In the genomic region with DNA sequence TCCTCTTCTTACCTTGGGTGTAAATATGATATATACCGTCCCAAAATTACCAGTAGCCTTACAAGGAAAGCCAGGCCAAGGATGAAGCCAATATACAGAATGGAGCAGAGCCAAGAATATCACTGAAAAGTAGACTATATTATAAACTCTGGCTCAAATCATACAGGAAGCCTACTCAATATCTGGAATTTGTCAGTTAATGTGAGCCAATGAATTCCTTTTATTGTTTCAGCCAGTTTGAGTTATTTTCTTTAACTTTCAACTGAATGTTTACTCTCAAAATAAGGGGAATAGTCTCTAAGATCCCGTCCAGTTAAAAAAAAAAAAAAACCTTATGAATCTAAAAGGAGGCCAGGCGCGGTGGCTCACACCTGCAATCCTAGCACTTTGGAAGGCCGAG, we compare ENCODE assay signal across 28 cellular contexts.
"Had no signal": no experiment of that assay in that cellular context is flagged by ENCODE, and none has a peak within 500 bp of the region (broad histone marks: within the 10 kb centered on the region; RNA-seq: fewer than 3 reads in every experiment).

No MANE protein-coding gene starts in this region.

- H3K36me3 Mint-ChIP-seq: brain, natural killer cell, neural progenitor cell had no signal

- H3K27me3 ChIP-seq: cardiac muscle cell, esophagus muscularis mucosa, neural progenitor cell, thyroid gland, upper lobe of right lung had no signal

- H3K4me1 ChIP-seq: esophagus muscularis mucosa, lower lobe of right lung, parathyroid adenoma, thyroid gland, upper lobe of right lung had no signal

- H3K4me3 Mint-ChIP-seq: activated naive CD8-positive, alpha-beta T cell; brain; natural killer cell; neural progenitor cell; stimulated activated naive CD8-positive, alpha-beta T cell treated with anti-CD3 and anti-CD28 coated beads, Interleukin-15, amount 100 ng/mL, for 72 hours; T-helper 1 cell treated with Interleukin-12 subunit alpha and Interleukin-12 subunit beta and Interleukin-4 antibody, amounts not matched to agents 30 μg/mL and 1 μg/mL, for 36 hours had no signal

- DNase-seq: activated CD4-positive, alpha-beta T cell treated with anti-CD3 and anti-CD28 coated beads for 48 hours; activated CD4-positive, alpha-beta T cell treated with anti-CD3 and anti-CD28 coated beads, Interleukin-2, amount 50 U/mL, for 48 hours; activated CD8-positive, alpha-beta memory T cell treated with anti-CD3 and anti-CD28 coated beads for 24 hours; activated effector memory CD4-positive, alpha-beta T cell treated with Interleukin-2 at 50 U/mL for 16 hours; activated naive CD4-positive, alpha-beta T cell treated with Interleukin-2 at 50 U/mL for 16 hours; anterior cingulate cortex; cerebellar nuclear complex; cortex of kidney; kidney glomerular epithelial cell; lower lobe of right lung; natural killer cell; occipital lobe; stimulated activated CD4-positive, alpha-beta T cell treated with anti-CD3 and anti-CD28 coated beads, Interleukin-12 subunit alpha, Interleukin-12 subunit beta, amount 100 ng/mL, for 4 hours; stimulated activated CD4-positive, alpha-beta T cell treated with anti-CD3 and anti-CD28 coated beads, Interleukin-4, amount 100 ng/mL, for 1 hour; stimulated activated naive CD8-positive, alpha-beta T cell treated with anti-CD3 and anti-CD28 coated beads, Interleukin-15, amount 100 ng/mL, for 72 hours; substantia nigra; T-helper 9 cell; thyroid gland; upper lobe of right lung had no signal

- H3K9ac ChIP-seq: neural progenitor cell, parathyroid adenoma had no signal

- H3K9me3 ChIP-seq: esophagus muscularis mucosa, lower lobe of right lung, thyroid gland, upper lobe of right lung had no signal

- H3K4me2 ChIP-seq: neural progenitor cell had no signal

- H3K4me3 ChIP-seq: cardiac muscle cell, esophagus muscularis mucosa, lower lobe of right lung, neural progenitor cell, skin epidermis, thyroid gland, upper lobe of right lung had no signal

- H3K79me2 ChIP-seq: parathyroid adenoma had no signal

- H3K36me3 ChIP-seq: cardiac muscle cell, esophagus muscularis mucosa, lower lobe of right lung, neural progenitor cell, thyroid gland, upper lobe of right lung had no signal

- H2AFZ ChIP-seq: neural progenitor cell, parathyroid adenoma had no signal

- H3K4me1 Mint-ChIP-seq: natural killer cell; neural progenitor cell; stimulated activated naive CD8-positive, alpha-beta T cell treated with anti-CD3 and anti-CD28 coated beads, Interleukin-15, amount 100 ng/mL, for 72 hours had no signal

- H3K9me3 Mint-ChIP-seq: brain; natural killer cell; neural progenitor cell; stimulated activated naive CD8-positive, alpha-beta T cell treated with anti-CD3 and anti-CD28 coated beads, Interleukin-15, amount 100 ng/mL, for 72 hours; T-helper 1 cell treated with Interleukin-12 subunit alpha and Interleukin-12 subunit beta and Interleukin-4 antibody, amounts not matched to agents 30 μg/mL and 1 μg/mL, for 36 hours had no signal

- H3K27ac ChIP-seq: cardiac muscle cell, esophagus muscularis mucosa, lower lobe of right lung, neural progenitor cell, parathyroid adenoma, skin epidermis, thyroid gland, upper lobe of right lung, VCaP had no signal

- H3K27ac Mint-ChIP-seq: activated naive CD8-positive, alpha-beta T cell; brain; natural killer cell; neural progenitor cell; stimulated activated naive CD8-positive, alpha-beta T cell treated with anti-CD3 and anti-CD28 coated beads, Interleukin-15, amount 100 ng/mL, for 72 hours; T-helper 1 cell treated with Interleukin-12 subunit alpha and Interleukin-12 subunit beta and Interleukin-4 antibody, amounts not matched to agents 30 μg/mL and 1 μg/mL, for 36 hours had no signal
